ENCODE assay signal across 9 cellular contexts in genomic region chr1:46527474-46528296, GRCh38. TPM values are rescaled to one million over a fixed set of nuclear protein-coding genes. Genes with fewer than 3 reads are reported as not detected.
DNase-seq lines count a peak whose midpoint lies in the region; ATAC-seq and TF ChIP-seq lines count a peak whose summit lies in the region.
"Had no signal": no experiment of that assay in that cellular context is flagged by ENCODE, and none has a peak within 500 bp of the region (broad histone marks: within the 10 kb centered on the region; RNA-seq: fewer than 3 reads in every experiment).

No MANE protein-coding gene starts in this region.

- no peak overlapping the region for H2AFZ ChIP-seq in Loucy (ENCODE audit: low read length)

- H3K27me3 Mint-ChIP-seq in activated naive CD4-positive, alpha-beta T cell treated with anti-CD3 and anti-CD28 coated beads, Interleukin-2, amount 10 ng/mL, durations not matched to agents 7 days and 5 days = peaks cover 82% of the 10 kb centered on the region

- H4K20me1 ChIP-seq in Loucy (ENCODE audit: insufficient read depth, low read length, poor library complexity, severe bottlenecking) = no peaks in the 10 kb centered on the region

- H3K27ac ChIP-seq in vagina = no peak overlapping the region

- H3K36me3 Mint-ChIP-seq in activated naive CD4-positive, alpha-beta T cell treated with anti-CD3 and anti-CD28 coated beads, Interleukin-2, amount 10 ng/mL, durations not matched to agents 7 days and 5 days = no peaks in the 10 kb centered on the region

- POLR2A ChIA-PET in AG04449 (lab: Yijun Ruan, JAX) = no interaction called here

- DNase-seq in AG04449 (ENCODE audit: low read depth, low spot score) = no peak
- DNase-seq in activated naive CD4-positive, alpha-beta T cell treated with anti-CD3 and anti-CD28 coated beads, Interleukin-2, amount 10 ng/mL, durations not matched to agents 7 days and 5 days = peak; percentile 84
- peak; percentile 69 to 95 (median 88) for DNase-seq in head of caudate nucleus
- peak; percentile 94 for DNase-seq in posterior vena cava (ENCODE audit: low spot score)
- no peak for DNase-seq in vagina (ENCODE audit: extremely low spot score in 2 of 2)

- peak; percentile 95 for TF ChIP-seq CTCF in AG04449 (IDR thresholded peaks at IDR 0.05; ENCODE audit: insufficient read depth, low read length, missing control alignments)
- TF ChIP-seq CTCF in Loucy (conservative IDR thresholded peaks at IDR 0.05; ENCODE audit: low read length) = peak; percentile 96
- peak; percentile 82 to 84 (median 83) for TF ChIP-seq CTCF in vagina (IDR thresholded peaks at IDR 0.05)

- H3K9ac ChIP-seq in Loucy (ENCODE audit: low read depth, low read length, poor library complexity, severe bottlenecking) = no peak overlapping the region

- no peak overlapping the region for H3K27ac Mint-ChIP-seq in activated naive CD4-positive, alpha-beta T cell treated with anti-CD3 and anti-CD28 coated beads, Interleukin-2, amount 10 ng/mL, durations not matched to agents 7 days and 5 days

- no peaks in the 10 kb centered on the region for H3F3A ChIP-seq in Loucy (ENCODE audit: low read depth)

- H3K36me3 ChIP-seq in Loucy (ENCODE audit: insufficient read depth, low read length) = no peaks in the 10 kb centered on the region
- no peaks in the 10 kb centered on the region for H3K36me3 ChIP-seq in vagina

- H3K9me3 Mint-ChIP-seq in activated naive CD4-positive, alpha-beta T cell treated with anti-CD3 and anti-CD28 coated beads, Interleukin-2, amount 10 ng/mL, durations not matched to agents 7 days and 5 days = no peaks in the 10 kb centered on the region

- H3K9me2 ChIP-seq in Loucy (replicated peaks; ENCODE audit: low read depth, low read length) = no peaks in the 10 kb centered on the region

- intact Hi-C loops in head of caudate nucleus (cut with DNase I) = loop anchor here (5.0 kb wide), 2 partner anchors 50 to 85 kb away; no protein-coding TSS in a partner anchor
- intact Hi-C loops in posterior vena cava (cut with DNase I) = loop anchor here (1.0 to 5.0 kb wide), 3 partner anchors 50 to 123 kb away; no protein-coding TSS in a partner anchor
- intact Hi-C loops in vagina (cut with DNase I) = loop anchor here (5.0 kb wide), 2 partner anchors 80 to 120 kb away; no protein-coding TSS in a partner anchor

- TF ChIP-seq POLR2A in vagina (IDR thresholded peaks at IDR 0.05) = no peak

- no peaks in the 10 kb centered on the region for H3K79me2 ChIP-seq in Loucy (ENCODE audit: insufficient read depth, low read length)

- H3K4me1 Mint-ChIP-seq in activated naive CD4-positive, alpha-beta T cell treated with anti-CD3 and anti-CD28 coated beads, Interleukin-2, amount 10 ng/mL, durations not matched to agents 7 days and 5 days = peaks cover 16% of the 10 kb centered on the region

- H3K4me2 ChIP-seq in Loucy (ENCODE audit: low read depth, low read length, poor library complexity, severe bottlenecking) = no peak overlapping the region

- H3K9me3 ChIP-seq in Loucy (ENCODE audit: insufficient read depth, low read depth, low read length) = no peaks in the 10 kb centered on the region
- no peaks in the 10 kb centered on the region for H3K9me3 ChIP-seq in vagina

- no peak overlapping the region for H3K4me3 Mint-ChIP-seq in activated naive CD4-positive, alpha-beta T cell treated with anti-CD3 and anti-CD28 coated beads, Interleukin-2, amount 10 ng/mL, durations not matched to agents 7 days and 5 days

- CTCF ChIA-PET in AG04449 (lab: Yijun Ruan, JAX) = interaction anchor here (0.7 to 11.5 kb wide), 30 partner anchors 10 to 283 kb away, joined by 3 to 429 read pairs (median 6); partner anchors contain the start of gene DMBX1
- CTCF ChIA-PET in activated naive CD4-positive, alpha-beta T cell treated with anti-CD3 and anti-CD28 coated beads, Interleukin-2, amount 10 ng/mL, durations not matched to agents 7 days and 5 days (lab: Charles Lee) = interaction anchor here (0.9 to 6.4 kb wide), 19 partner anchors 8 to 665 kb away, joined by 3 to 160 read pairs (median 8); a partner anchor contains a TSS

- no peaks in the 10 kb centered on the region for H3K4me1 ChIP-seq in Loucy (ENCODE audit: insufficient read depth, low read length, poor library complexity, severe bottlenecking)
- peaks cover 10% of the 10 kb centered on the region for H3K4me1 ChIP-seq in vagina

- no peak overlapping the region for H3K4me3 ChIP-seq in AG04449 (ENCODE audit: low read depth, low read length)
- H3K4me3 ChIP-seq in Loucy (ENCODE audit: low read length, poor library complexity, severe bottlenecking) = no peak overlapping the region
- H3K4me3 ChIP-seq in vagina = no peak overlapping the region

- ATAC-seq in GM18502 (IDR thresholded peaks at IDR 0.05; ENCODE audit: poor library complexity, unreplicated experiment) = peak; percentile 69
- peak; percentile 94 for ATAC-seq in SK-N-SH treated with all-trans-retinoic acid at 6 μM for 48 hours

- no peaks in the 10 kb centered on the region for H3K27me3 ChIP-seq in Loucy (ENCODE audit: insufficient read depth, low read length, poor library complexity, severe bottlenecking)
- no peaks in the 10 kb centered on the region for H3K27me3 ChIP-seq in vagina

TF ChIP-seq in SK-N-SH treated with all-trans-retinoic acid at 6 μM for 48 hours, 23 proteins besides CTCF, POLR2A, EP300 and RAD21:
- no peak for TF ChIP-seq SNAI2 (CRISPR knock-in tag; IDR thresholded peaks at IDR 0.05)
- no peak for TF ChIP-seq RARB (CRISPR knock-in tag; IDR thresholded peaks at IDR 0.05)
- TF ChIP-seq, protein P1, sequence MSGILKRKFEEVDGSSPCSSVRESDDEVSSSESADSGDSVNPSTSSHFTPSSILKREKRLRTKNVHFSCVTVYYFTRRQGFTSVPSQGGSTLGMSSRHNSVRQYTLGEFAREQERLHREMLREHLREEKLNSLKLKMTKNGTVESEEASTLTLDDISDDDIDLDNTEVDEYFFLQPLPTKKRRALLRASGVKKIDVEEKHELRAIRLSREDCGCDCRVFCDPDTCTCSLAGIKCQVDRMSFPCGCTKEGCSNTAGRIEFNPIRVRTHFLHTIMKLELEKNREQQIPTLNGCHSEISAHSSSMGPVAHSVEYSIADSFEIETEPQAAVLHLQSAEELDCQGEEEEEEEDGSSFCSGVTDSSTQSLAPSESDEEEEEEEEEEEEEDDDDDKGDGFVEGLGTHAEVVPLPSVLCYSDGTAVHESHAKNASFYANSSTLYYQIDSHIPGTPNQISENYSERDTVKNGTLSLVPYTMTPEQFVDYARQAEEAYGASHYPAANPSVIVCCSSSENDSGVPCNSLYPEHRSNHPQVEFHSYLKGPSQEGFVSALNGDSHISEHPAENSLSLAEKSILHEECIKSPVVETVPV (CRISPR knock-in tag; IDR thresholded peaks at IDR 0.05) = no peak
- no peak for TF ChIP-seq ZNF8 (CRISPR knock-in tag; IDR thresholded peaks at IDR 0.05)
- no peak for TF ChIP-seq TOX (CRISPR knock-in tag; IDR thresholded peaks at IDR 0.05; ENCODE audit: borderline replicate concordance)

RNA-seq across cellular contexts. Expression of gene KNCN, which starts 23.8 kb away (rescaled TPM):
- total RNA-seq in posterior vena cava (not detected), vagina (not detected)
- total RNA-seq: temporal lobe had no signal

RNA-seq across cellular contexts. Expression of gene DMBX1, which starts 38.0 kb away (rescaled TPM):
- total RNA-seq in posterior vena cava (not detected), vagina (0.25 TPM)
- total RNA-seq: temporal lobe had no signal

Comparison
In these comparisons a context has a peak if more than half of its experiments do, and no peak if none do; other contexts are left out.
1. DNase-seq: peak in activated naive CD4-positive, alpha-beta T cell treated with anti-CD3 and anti-CD28 coated beads, Interleukin-2, amount 10 ng/mL, durations not matched to agents 7 days and 5 days (single experiment), head of caudate nucleus (42 of 42) and posterior vena cava (single experiment); none in AG04449 (single experiment) and vagina (0 of 2).
2. Peak in every context shown above with its lines, with median percentiles within 50 percentile points of each other: CTCF ChIP-seq.